4 cellular contexts compared by ENCODE assay signal in the genomic region with DNA sequence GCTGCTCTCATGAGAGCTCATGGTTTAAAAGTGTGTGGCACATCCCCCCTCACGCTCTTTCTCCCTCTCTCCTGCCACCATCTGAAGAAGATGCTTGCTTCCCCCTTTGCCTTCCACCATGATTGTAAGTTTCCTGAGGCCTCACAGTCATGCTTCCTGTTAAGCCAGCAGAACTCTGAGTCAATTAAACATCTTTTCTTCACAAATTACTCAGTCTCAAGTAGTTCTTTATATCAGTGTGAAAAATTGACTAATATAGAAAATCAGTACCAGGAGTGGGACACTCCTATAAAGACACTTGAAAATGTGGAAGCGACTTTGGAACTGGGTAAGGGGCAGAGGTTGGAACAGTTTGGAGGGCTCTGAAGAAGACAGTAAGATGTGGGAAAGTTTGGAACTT.
"Had no signal": no experiment of that assay in that cellular context is flagged by ENCODE, and none has a peak within 500 bp of the region (broad histone marks: within the 10 kb centered on the region; RNA-seq: fewer than 3 reads in every experiment).

No MANE protein-coding gene starts in this region.

- ATAC-seq: GM23338 had no signal

- H3K4me3 Mint-ChIP-seq: GM23338, H9 had no signal

- H3K4me3 ChIP-seq: GM23338 had no signal

- H3K27ac Mint-ChIP-seq: GM23338 had no signal

- H2AFZ ChIP-seq: GM23338 had no signal

- H3K4me2 ChIP-seq: GM23338 had no signal

- DNase-seq: H9, HCEC 1CT, IMR-90 had no signal

- H3K9me3 Mint-ChIP-seq: GM23338, H9 had no signal
